ENCODE assay signal across 13 cellular contexts in the genomic region with DNA sequence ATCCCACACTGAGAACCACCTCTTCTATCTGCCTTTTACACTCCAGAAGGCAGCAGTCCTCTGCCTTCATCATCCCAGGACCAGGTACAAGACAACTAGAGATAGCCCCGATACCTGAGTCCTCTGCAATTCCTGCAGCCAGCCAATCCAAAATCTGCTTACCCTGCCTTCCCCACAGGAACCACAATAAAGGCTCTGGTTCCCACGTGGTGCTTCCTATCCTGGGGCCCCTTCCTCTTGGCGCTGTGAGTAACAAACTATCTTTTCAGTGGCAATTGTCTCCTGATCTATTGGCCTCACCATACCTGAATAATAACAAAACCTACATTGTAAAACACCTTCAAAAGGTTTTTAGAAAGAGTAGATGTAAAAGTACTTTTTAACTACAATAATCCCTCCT.
DNase-seq lines count a peak whose midpoint lies in the region; ATAC-seq lines count a peak whose summit lies in the region.
"Had no signal": no experiment of that assay in that cellular context is flagged by ENCODE, and none has a peak within 500 bp of the region (broad histone marks: within the 10 kb centered on the region; RNA-seq: fewer than 3 reads in every experiment).

No MANE protein-coding gene starts in this region.

- H3K27ac Mint-ChIP-seq in activated naive CD8-positive, alpha-beta T cell: peak overlapping the region; percentile 24

- H3K27me3 Mint-ChIP-seq in activated naive CD8-positive, alpha-beta T cell: no peaks in the 10 kb centered on the region

- ATAC-seq in GM21619 (IDR thresholded peaks at IDR 0.05; ENCODE audit: unreplicated experiment) (no peak), GM19023 (IDR thresholded peaks at IDR 0.05; ENCODE audit: unreplicated experiment) (no peak), HG03432 (IDR thresholded peaks at IDR 0.05; ENCODE audit: unreplicated experiment) (no peak)
- ATAC-seq: left ventricle myocardium superior had no signal

- peak overlapping the region; percentile 69 for H3K4me3 Mint-ChIP-seq in activated naive CD8-positive, alpha-beta T cell

- DNase-seq in activated T-cell treated with anti-CD3 and anti-CD28 coated beads for 24 hours (ENCODE audit: low read depth) (peak; percentile 16), UCSD-AML1 (lab: John Stamatoyannopoulos, UW; ENCODE audit: unreplicated experiment) (peak; percentile 13)
- no peak for DNase-seq in activated T-cell treated with anti-CD3 and anti-CD28 coated beads, Interleukin-2, amount 50 U/mL, for 1 hour
- DNase-seq in stimulated activated CD4-positive, alpha-beta T cell treated with anti-CD3 and anti-CD28 coated beads, Interleukin-4, amount 100 ng/mL, for 24 hours: peak; percentile 18
- DNase-seq: hypothalamus, left ventricle myocardium superior, NCI-H2081, NCI-H748 treated with DMSO at 0.1 percent for 48 hours, RPMI8226 had no signal

- H3K36me3 Mint-ChIP-seq in activated naive CD8-positive, alpha-beta T cell: peaks cover 12% of the 10 kb centered on the region

- H3K4me1 Mint-ChIP-seq in activated naive CD8-positive, alpha-beta T cell (ENCODE audit: low read depth): peaks cover 38% of the 10 kb centered on the region

- no peaks in the 10 kb centered on the region for H3K9me3 Mint-ChIP-seq in activated naive CD8-positive, alpha-beta T cell (ENCODE audit: low read depth)
